Comparison of ENCODE assay signal across 11 cellular contexts in genomic region chr6:139778688-139779087, GRCh38.
DNase-seq lines count a peak whose midpoint lies in the region; ATAC-seq and TF ChIP-seq lines count a peak whose summit lies in the region.
"Had no signal": no experiment of that assay in that cellular context is flagged by ENCODE, and none has a peak within 500 bp of the region (broad histone marks: within the 10 kb centered on the region; RNA-seq: fewer than 3 reads in every experiment).

No MANE protein-coding gene starts in this region.

- no peak overlapping the region for H3K4me3 ChIP-seq in AG10803 (ENCODE audit: low read length)
- no peak overlapping the region for H3K4me3 ChIP-seq in cardiac fibroblast (replicated peaks in 1 of 2; ENCODE audit: low read depth in 2 of 2, low read length in 2 of 2)
- H3K4me3 ChIP-seq in mesendoderm (ENCODE audit: low read length): no peak overlapping the region
- H3K4me3 ChIP-seq: BLaER1 had no signal

- H4K5ac ChIP-seq in mesendoderm (ENCODE audit: low read length): no peak overlapping the region

- peaks cover 3% of the 10 kb centered on the region for H3K4me1 ChIP-seq in mesendoderm (ENCODE audit: control insufficient read depth, low read depth, low read length)
- H3K4me1 ChIP-seq: BLaER1 had no signal

- H3K27ac ChIP-seq in mesendoderm (ENCODE audit: low read depth, low read length): no peak overlapping the region
- H3K27ac ChIP-seq: BLaER1 had no signal

- no peak overlapping the region for H2BK5ac ChIP-seq in mesendoderm (ENCODE audit: low read length)

- H3K9ac ChIP-seq in mesendoderm (ENCODE audit: low read length): no peak overlapping the region
- H3K9ac ChIP-seq: BLaER1 had no signal

- H3K4ac ChIP-seq in mesendoderm (ENCODE audit: low read depth, low read length): no peak overlapping the region

- intact Hi-C loops in posterior vena cava (cut with DNase I): no loop called here

- H3K79me1 ChIP-seq in mesendoderm (ENCODE audit: low read length): no peaks in the 10 kb centered on the region

- no peak overlapping the region for H4K8ac ChIP-seq in mesendoderm (ENCODE audit: low read depth, low read length)

- DNase-seq in AG10803 (ENCODE audit: low read depth): peak; percentile 40
- peak; percentile 37 for DNase-seq in NCI-H146 treated with DMSO at 0.1 percent for 48 hours (lab: John Stamatoyannopoulos, UW; ENCODE audit: unreplicated experiment)
- peak; percentile 49 to 55 for DNase-seq in cardiac fibroblast (ENCODE audit: low read depth in 2 of 2)
- DNase-seq in mesendoderm: no peak
- DNase-seq in posterior vena cava (ENCODE audit: low spot score): no peak
- no peak for DNase-seq in NOMO-1 treated with dmso at 0.1 percent for 144 hours (lab: John Stamatoyannopoulos, UW; ENCODE audit: unreplicated experiment)
- no peak for DNase-seq in UCSD-AML1 (lab: John Stamatoyannopoulos, UW; ENCODE audit: unreplicated experiment)
- DNase-seq: stimulated activated naive CD8-positive, alpha-beta T cell treated with anti-CD3 and anti-CD28 coated beads, Interleukin-15, Interleukin-2, amounts not matched to agents 100 U/mL and 50 U/mL, for 24 hours had no signal

- no peak for ATAC-seq in GM19328 (IDR thresholded peaks at IDR 0.05; ENCODE audit: unreplicated experiment)
- ATAC-seq: stimulated activated naive CD8-positive, alpha-beta T cell treated with anti-CD3 and anti-CD28 coated beads, Interleukin-15, Interleukin-2, amounts not matched to agents 100 U/mL and 50 U/mL, for 24 hours; WTC11 had no signal

- TF ChIP-seq CTCF in AG10803 (conservative IDR thresholded peaks at IDR 0.05; ENCODE audit: low read length) (no peak), cardiac fibroblast (IDR thresholded peaks at IDR 0.05; ENCODE audit: low read depth, low read length) (no peak)

- no peaks in the 10 kb centered on the region for H3K27me3 ChIP-seq in mesendoderm (ENCODE audit: insufficient read depth, low read length, poor library complexity)
- H3K27me3 ChIP-seq: BLaER1 had no signal

- no peaks in the 10 kb centered on the region for H3K36me3 ChIP-seq in mesendoderm (ENCODE audit: control insufficient read depth, insufficient read depth, low read length)
- H3K36me3 ChIP-seq: BLaER1 had no signal

- H3K79me2 ChIP-seq in mesendoderm (ENCODE audit: control insufficient read depth, insufficient read depth, low read length): no peaks in the 10 kb centered on the region

- H3K23ac ChIP-seq in mesendoderm (ENCODE audit: low read length): no peak overlapping the region

- H3K18ac ChIP-seq in mesendoderm (ENCODE audit: low read length): no peak overlapping the region

- H3K56ac ChIP-seq in mesendoderm (ENCODE audit: low read length): no peak overlapping the region

- no peak overlapping the region for H2BK15ac ChIP-seq in mesendoderm (replicated peaks; ENCODE audit: low read depth)

- peak overlapping the region; percentile 21 for H2BK120ac ChIP-seq in mesendoderm (ENCODE audit: low read depth, low read length)

- no peak overlapping the region for H2AK5ac ChIP-seq in mesendoderm (ENCODE audit: low read length)

- no CpG with 5 or more reads among the region's 5 CpGs for WGBS in mesendoderm (ENCODE audit: extremely low coverage, insufficient coverage, low lambda C conversion rate)

- no peak overlapping the region for H3K4me2 ChIP-seq in mesendoderm (ENCODE audit: low read length)
- H3K4me2 ChIP-seq: BLaER1 had no signal

Comparison
In these comparisons a context has a peak if more than half of its experiments do, and no peak if none do; other contexts are left out.
1. DNase-seq: peak in AG10803 (single experiment), NCI-H146 treated with DMSO at 0.1 percent for 48 hours (single experiment) and cardiac fibroblast (2 of 2); none in mesendoderm (single experiment), posterior vena cava (single experiment), NOMO-1 treated with dmso at 0.1 percent for 144 hours (single experiment) and UCSD-AML1 (single experiment).